In genomic region chr16:79839450-79839849, GRCh38 we compare ENCODE assay signal across 17 cellular contexts.
"Had no signal": no experiment of that assay in that cellular context is flagged by ENCODE, and none has a peak within 500 bp of the region (broad histone marks: within the 10 kb centered on the region; RNA-seq: fewer than 3 reads in every experiment).

No MANE protein-coding gene starts in this region.

- H3K4me1 Mint-ChIP-seq: activated naive CD8-positive, alpha-beta T cell treated with anti-CD3 and anti-CD28 coated beads, Interleukin-2, amount 10 ng/mL, durations not matched to agents 7 days and 5 days; memory B cell; T-cell had no signal

- H3K27me3 ChIP-seq: brain microvascular endothelial cell, foreskin keratinocyte, right lobe of liver, spleen had no signal

- H3K36me3 Mint-ChIP-seq: activated naive CD8-positive, alpha-beta T cell treated with anti-CD3 and anti-CD28 coated beads, Interleukin-2, amount 10 ng/mL, durations not matched to agents 7 days and 5 days; memory B cell; natural killer cell; T-cell had no signal

- H3K27ac ChIP-seq: brain microvascular endothelial cell, foreskin keratinocyte, prostate gland, right lobe of liver had no signal

- H3K4me3 Mint-ChIP-seq: activated naive CD8-positive, alpha-beta T cell treated with anti-CD3 and anti-CD28 coated beads, Interleukin-2, amount 10 ng/mL, durations not matched to agents 7 days and 5 days; activated T-helper 1 cell treated with anti-CD3 and anti-CD28 coated beads, Interleukin-12 subunit alpha, Interleukin-12 subunit beta, Interleukin-2, Interleukin-4 antibody, amounts not matched to agents 30 ng/mL and 10 ng/mL and 1 ng/mL, durations not matched to agents 14 hours and 24 hours and 36 hours; memory B cell; natural killer cell; stimulated activated naive CD8-positive, alpha-beta T cell treated with anti-CD3 and anti-CD28 coated beads, Interleukin-15, Interleukin-2, amounts not matched to agents 100 ng/mL and 50 ng/mL, for 24 hours; T-cell had no signal

- ATAC-seq: foreskin keratinocyte, natural killer cell had no signal

- H3K27me3 Mint-ChIP-seq: activated naive CD8-positive, alpha-beta T cell treated with anti-CD3 and anti-CD28 coated beads, Interleukin-2, amount 10 ng/mL, durations not matched to agents 7 days and 5 days had no signal

- H3K36me3 ChIP-seq: brain microvascular endothelial cell, prostate gland, right lobe of liver, spleen had no signal

- H3K4me3 ChIP-seq: prostate gland, right lobe of liver, spleen had no signal

- DNase-seq: activated CD4-positive, alpha-beta T cell treated with anti-CD3 and anti-CD28 coated beads, Interleukin-2, amount 50 U/mL, for 1 hour; activated naive CD4-positive, alpha-beta T cell; activated naive CD8-positive, alpha-beta T cell treated with anti-CD3 and anti-CD28 coated beads, Interleukin-2, amount 10 ng/mL, durations not matched to agents 7 days and 5 days; brain microvascular endothelial cell; cerebellar nuclear complex; effector CD8-positive, alpha-beta T cell; foreskin keratinocyte; natural killer cell; occipital lobe; right lobe of liver; spleen; T-cell; T-helper 9 cell had no signal

- H3K9me3 ChIP-seq: prostate gland, right lobe of liver, spleen had no signal

- H3K9me3 Mint-ChIP-seq: activated naive CD8-positive, alpha-beta T cell treated with anti-CD3 and anti-CD28 coated beads, Interleukin-2, amount 10 ng/mL, durations not matched to agents 7 days and 5 days; memory B cell; natural killer cell; stimulated activated naive CD8-positive, alpha-beta T cell treated with anti-CD3 and anti-CD28 coated beads, Interleukin-15, Interleukin-2, amounts not matched to agents 100 ng/mL and 50 ng/mL, for 24 hours; T-cell had no signal

- H3K27ac Mint-ChIP-seq: activated naive CD8-positive, alpha-beta T cell treated with anti-CD3 and anti-CD28 coated beads, Interleukin-2, amount 10 ng/mL, durations not matched to agents 7 days and 5 days; activated T-helper 1 cell treated with anti-CD3 and anti-CD28 coated beads, Interleukin-12 subunit alpha, Interleukin-12 subunit beta, Interleukin-2, Interleukin-4 antibody, amounts not matched to agents 30 ng/mL and 10 ng/mL and 1 ng/mL, durations not matched to agents 14 hours and 24 hours and 36 hours; memory B cell; natural killer cell; stimulated activated naive CD8-positive, alpha-beta T cell treated with anti-CD3 and anti-CD28 coated beads, Interleukin-15, Interleukin-2, amounts not matched to agents 100 ng/mL and 50 ng/mL, for 24 hours; T-cell had no signal

- H3K4me1 ChIP-seq: foreskin keratinocyte, prostate gland, right lobe of liver, spleen had no signal
